ENCODE assay signal across 35 cellular contexts in genomic region chr2:173343921-173344320, GRCh38.
"Had no signal": no experiment of that assay in that cellular context is flagged by ENCODE, and none has a peak within 500 bp of the region (broad histone marks: within the 10 kb centered on the region; RNA-seq: fewer than 3 reads in every experiment).

No MANE protein-coding gene starts in this region.

- DNase-seq: activated B cell treated with CpG ODN at 0.5 μM for 24 hours; activated CD4-positive, alpha-beta memory T cell treated with anti-CD3 and anti-CD28 coated beads for 36 hours; activated CD4-positive, alpha-beta T cell treated with anti-CD3 and anti-CD28 coated beads for 4 hours; activated CD4-positive, alpha-beta T cell treated with anti-CD3 and anti-CD28 coated beads, Interleukin-2, amount 10 ng/mL, durations not matched to agents 24 days and 14 days; activated CD4-positive, alpha-beta T cell treated with anti-CD3 and anti-CD28 coated beads, Interleukin-2, amount 50 U/mL, for 1 hour; activated CD4-positive, alpha-beta T cell treated with anti-CD3 and anti-CD28 coated beads, Interleukin-2, amount 50 U/mL, for 4 hours; activated CD4-positive, CD25-positive, alpha-beta regulatory T cell treated with anti-CD3 and anti-CD28 coated beads, Interleukin-2, amount 50 U/mL, for 72 hours; activated CD8-positive, alpha-beta memory T cell treated with anti-CD3 and anti-CD28 coated beads, Interleukin-2, amount 50 U/mL, for 4 hours; activated CD8-positive, alpha-beta T cell treated with anti-CD3 and anti-CD28 coated beads for 36 hours; activated effector memory CD4-positive, alpha-beta T cell treated with anti-CD3 and anti-CD28 coated beads, Interleukin-2, amount 50 U/mL, for 16 hours; activated gamma-delta T cell treated with Interleukin-2 at 50 U/mL for 16 hours; activated naive CD4-positive, alpha-beta T cell; activated naive CD4-positive, alpha-beta T cell treated with anti-CD3 and anti-CD28 coated beads for 36 hours; activated naive CD4-positive, alpha-beta T cell treated with anti-CD3 and anti-CD28 coated beads, Interleukin-2, amount 50 U/mL, for 16 hours; activated naive CD8-positive, alpha-beta T cell treated with anti-CD3 and anti-CD28 coated beads for 36 hours; activated T-cell treated with anti-CD3 and anti-CD28 coated beads for 4 hours; activated T-cell treated with anti-CD3 and anti-CD28 coated beads, Interleukin-2, amount 50 U/mL, for 1 hour; activated T-cell treated with anti-CD3 and anti-CD28 coated beads, Interleukin-2, amount 50 U/mL, for 4 hours; activated T-cell treated with anti-CD3 and anti-CD28 coated beads, Interleukin-2, amount 50 U/mL, for 72 hours; adrenal gland; amniotic stem cell; aorta; body of pancreas; brain microvascular endothelial cell; central memory CD4-positive, alpha-beta T cell; T-helper 1 cell; T-helper 2 cell; T-helper 9 cell had no signal

- ATAC-seq: activated CD8-positive, alpha-beta T cell treated with anti-CD3 and anti-CD28 coated beads for 36 hours; activated naive CD4-positive, alpha-beta T cell treated with anti-CD3 and anti-CD28 coated beads, Interleukin-2, amount 50 U/mL, for 72 hours; activated T-cell treated with anti-CD3 and anti-CD28 coated beads, Interleukin-2, amount 50 U/mL, for 4 hours; activated T-cell treated with anti-CD3 and anti-CD28 coated beads, Interleukin-2, amount 50 U/mL, for 72 hours; activated T-helper 17 cell treated with anti-CD3 and anti-CD28 coated beads, Interleukin-2, amount 50 U/mL, for 72 hours; body of pancreas had no signal

- H3K36me3 ChIP-seq: adrenal gland, brain microvascular endothelial cell, breast epithelium, cardiac muscle cell had no signal

- H3K9me3 ChIP-seq: adrenal gland had no signal

- H3K4me1 ChIP-seq: adrenal gland, breast epithelium had no signal

- H3K27ac ChIP-seq: adrenal gland, body of pancreas, brain microvascular endothelial cell, breast epithelium, cardiac muscle cell, VCaP had no signal

- H3K27me3 ChIP-seq: adrenal gland, body of pancreas, brain microvascular endothelial cell, breast epithelium, cardiac muscle cell had no signal

- FAIRE-seq: astrocyte, TTC549 had no signal

- H3K4me3 ChIP-seq: adrenal gland, body of pancreas, breast epithelium, cardiac muscle cell had no signal
